Comparison of ENCODE assay signal across 7 cellular contexts in the genomic region with DNA sequence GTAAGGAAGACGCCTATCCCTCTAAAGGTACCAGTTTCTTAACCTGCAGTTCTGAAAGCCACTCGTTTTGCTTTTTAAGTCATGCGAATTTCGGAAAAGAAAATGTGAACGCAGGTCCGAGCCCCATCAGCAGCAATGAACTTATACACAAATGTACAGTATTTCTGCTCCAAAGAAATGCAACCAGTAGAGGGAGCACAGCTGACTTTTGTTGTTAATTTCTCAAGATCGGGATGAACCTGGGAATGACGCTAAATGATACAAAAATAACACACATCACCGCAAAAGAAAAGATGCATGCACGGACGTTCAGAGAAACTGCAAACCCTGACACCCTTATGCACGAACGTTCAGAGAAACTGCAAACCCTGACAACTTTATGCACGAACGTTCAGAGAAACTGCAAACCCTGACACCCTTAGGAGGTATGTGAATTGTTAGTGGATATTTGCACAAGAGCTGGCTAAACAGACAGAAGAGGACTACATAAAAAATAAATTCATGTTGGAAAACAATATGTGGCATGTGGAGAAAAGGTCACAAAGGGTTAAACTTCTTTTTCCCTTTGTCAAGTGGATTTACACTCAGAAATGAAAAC. TPM values are rescaled to one million over a fixed set of nuclear protein-coding genes. Genes with fewer than 3 reads are reported as not detected.
DNase-seq lines count a peak whose midpoint lies in the region; ATAC-seq and TF ChIP-seq lines count a peak whose summit lies in the region.

No MANE protein-coding gene starts in this region.

- no peak overlapping the region for H3K27ac ChIP-seq in aorta (ENCODE audit: low read depth in 1 of 2, low read length in 2 of 2)

- ATAC-seq in GM18907 (IDR thresholded peaks at IDR 0.05; ENCODE audit: unreplicated experiment) (no peak), aorta (ENCODE audit: low FRiP score) (no peak)

- H3K27ac Mint-ChIP-seq in chondrocyte (ENCODE audit: unreplicated experiment) (no peak overlapping the region), osteocyte (ENCODE audit: unreplicated experiment) (no peak overlapping the region)

- H3K9me3 ChIP-seq in aorta (ENCODE audit: control insufficient read depth, low read length): no peaks in the 10 kb centered on the region

- H3K36me3 Mint-ChIP-seq in chondrocyte (ENCODE audit: low read depth) (no peaks in the 10 kb centered on the region), osteocyte (ENCODE audit: unreplicated experiment) (no peaks in the 10 kb centered on the region)

- peak; percentile 26 for TF ChIP-seq CTCF in GM10248 (IDR thresholded peaks at IDR 0.05; ENCODE audit: control extremely low read depth, extremely low read depth, low read depth, missing control alignments)
- peak; percentile 83 for TF ChIP-seq CTCF in chondrocyte (IDR thresholded peaks at IDR 0.05)
- peak; percentile 67 for TF ChIP-seq CTCF in osteocyte (IDR thresholded peaks at IDR 0.05)

- H3K4me1 ChIP-seq in aorta (ENCODE audit: control insufficient read depth in 1 of 2, insufficient read depth in 2 of 2, low read length in 2 of 2): no peaks in the 10 kb centered on the region

- H3K4me3 Mint-ChIP-seq in chondrocyte (ENCODE audit: unreplicated experiment) (no peak overlapping the region), osteocyte (ENCODE audit: unreplicated experiment) (no peak overlapping the region)

- DNase-seq in GM10248 (ENCODE audit: extremely low spot score): no peak
- DNase-seq in NCI-H345 (lab: John Stamatoyannopoulos, UW): peak; percentile 49
- DNase-seq in chondrocyte (ENCODE audit: low spot score): no peak
- DNase-seq in osteocyte (ENCODE audit: extremely low spot score, unreplicated experiment): no peak
- DNase-seq in activated effector memory CD4-positive, alpha-beta T cell treated with Interleukin-2 at 50 U/mL for 16 hours: no peak
- no peak for DNase-seq in aorta

- no peaks in the 10 kb centered on the region for H3K36me3 ChIP-seq in aorta (ENCODE audit: control insufficient read depth in 1 of 2, insufficient read depth in 2 of 2, low read length in 1 of 2)

- no peaks in the 10 kb centered on the region for H3K27me3 Mint-ChIP-seq in chondrocyte (ENCODE audit: low read depth)
- no peaks in the 10 kb centered on the region for H3K27me3 Mint-ChIP-seq in osteocyte (ENCODE audit: unreplicated experiment)

- H3K27me3 ChIP-seq in aorta (ENCODE audit: control insufficient read depth in 1 of 2, insufficient read depth in 2 of 2, low read length in 1 of 2): no peaks in the 10 kb centered on the region

- H3K4me1 Mint-ChIP-seq in chondrocyte (ENCODE audit: low read depth): peaks cover 33% of the 10 kb centered on the region
- H3K4me1 Mint-ChIP-seq in osteocyte (ENCODE audit: unreplicated experiment): peaks cover 32% of the 10 kb centered on the region

- no peak overlapping the region for H3K4me3 ChIP-seq in aorta (ENCODE audit: low read length in 2 of 2)

- 35 to 40% methylated on average over 15 of the region's 15 CpGs for WGBS in aorta, 2 donors

- peaks cover 4% of the 10 kb centered on the region for H3K9me3 Mint-ChIP-seq in chondrocyte (ENCODE audit: low read depth)
- H3K9me3 Mint-ChIP-seq in osteocyte (ENCODE audit: unreplicated experiment): no peaks in the 10 kb centered on the region

- POLR2A ChIA-PET in GM10248 (lab: Yijun Ruan, JAX): no interaction called here

- CTCF ChIA-PET in GM10248 (lab: Yijun Ruan, JAX): interaction anchor here (0.9 to 1.4 kb wide), 3 partner anchors 15 to 233 kb away, joined by 3 to 5 read pairs (median 4); no protein-coding TSS in a partner anchor

- intact Hi-C loops in aorta (cut with DNase I): no loop called here

RNA-seq across cellular contexts. Expression of a gene that starts 3.5 kb away (rescaled TPM):
- 6.6 to 8.2 TPM (median 7.7 TPM) in 3 replicates for total RNA-seq in chondrocyte
- total RNA-seq in osteocyte: 16.7 and 17.7 TPM in 2 replicates
- 10 to 100 TPM; 12.9 to 15.8 TPM for total RNA-seq in aorta
- under 1 TPM in 1 of 2 donors, not detected in 1; 0.50 TPM for polyA plus RNA-seq in aorta

Comparison
In these comparisons a context has a peak if more than half of its experiments do, and no peak if none do; other contexts are left out.
1. CTCF ChIP-seq: peak in every context shown above with its lines; median percentile 83 in chondrocyte; 67 in osteocyte; 26 in GM10248.